Comparison of ENCODE assay signal across 12 cellular contexts in genomic region chr16:56965939-56966515, GRCh38. TPM values are rescaled to one million over a fixed set of nuclear protein-coding genes. Genes with fewer than 3 reads are reported as not detected.
A peak's percentile ranks its signal among the peaks of the same experiment; 100 is the strongest.
DNase-seq lines count a peak whose midpoint lies in the region; ATAC-seq, FAIRE-seq and TF ChIP-seq lines count a peak whose summit lies in the region.
"Had no signal": no experiment of that assay in that cellular context is flagged by ENCODE, and none has a peak within 500 bp of the region (broad histone marks: within the 10 kb centered on the region; RNA-seq: fewer than 3 reads in every experiment).

No MANE protein-coding gene starts in this region.

- H3K9me3 ChIP-seq in heart left ventricle (no peaks in the 10 kb centered on the region), HepG2 (ENCODE audit: low read length) (no peaks in the 10 kb centered on the region), subcutaneous abdominal adipose tissue (ENCODE audit: control insufficient read depth in 5 of 5, low read length in 5 of 5) (no peaks in the 10 kb centered on the region), testis (no peaks in the 10 kb centered on the region)

- H3K27me3 ChIP-seq in heart left ventricle (no peaks in the 10 kb centered on the region), HepG2 (ENCODE audit: control insufficient read depth in 1 of 2, insufficient read depth in 2 of 2, low read length in 2 of 2) (peaks cover 0 to 5% of the 10 kb centered on the region in 2 experiments; a peak in 1 of 5 replicates), subcutaneous abdominal adipose tissue (ENCODE audit: control insufficient read depth in 5 of 5, insufficient read depth in 4 of 5, low read length in 5 of 5) (no peaks in the 10 kb centered on the region), testis (no peaks in the 10 kb centered on the region)

- CTCF ChIA-PET in activated B cell treated with CpG ODN at 0.5 μM for 24 hours (lab: Charles Lee), result interaction anchor here (1.1 to 6.9 kb wide), 19 partner anchors 10 to 127 kb away, joined by 3 to 108 read pairs (median 7); partner anchors contain the start of genes CPNE2 and NLRC5
- CTCF ChIA-PET in HepG2 (lab: Yijun Ruan, JAX; ENCODE audit: low intra/inter-chr PET ratio, low total read pairs), result no interaction called here

- no peak overlapping the region for H3K4me2 ChIP-seq in HepG2 (ENCODE audit: low read depth, low read length)

- peak overlapping the region; percentile 2 for H3K4me3 Mint-ChIP-seq in activated B cell treated with CpG ODN at 0.5 μM for 24 hours
- H3K4me3 Mint-ChIP-seq: effector memory CD8-positive, alpha-beta T cell had no signal

- POLR2A ChIA-PET in activated B cell treated with CpG ODN at 0.5 μM for 24 hours (lab: Charles Lee) (interaction anchor here (0.6 to 12.4 kb wide), 18 partner anchors 8 to 220 kb away, joined by 3 to 233 read pairs (median 4); partner anchors contain the start of genes NLRC5, PSME3IP1 and RSPRY1), HepG2 (lab: Yijun Ruan, JAX) (interaction anchor here (2.8 kb wide), 1 partner anchor 23 kb away, joined by 12 read pairs; the partner anchor contains the start of gene NLRC5)

- in situ Hi-C loops in HepG2 (cut with HindIII; ENCODE audit: extremely low pct_ligation_motif_present, low pct_unique_long_range_greater_than_20kb), result no loop called here

- no peak for TF ChIP-seq CTCF in heart left ventricle (IDR thresholded peaks at IDR 0.05)
- TF ChIP-seq CTCF in activated B cell treated with CpG ODN at 0.5 μM for 24 hours (IDR thresholded peaks at IDR 0.05), result no peak
- TF ChIP-seq CTCF in HepG2 (CRISPR knock-in tag; IDR thresholded peaks at IDR 0.05), result no peak
- TF ChIP-seq CTCF in testis (IDR thresholded peaks at IDR 0.05), result no peak

- no peak overlapping the region for H2AFZ ChIP-seq in HepG2 (ENCODE audit: low read length)

- H3K27me3 Mint-ChIP-seq in activated B cell treated with CpG ODN at 0.5 μM for 24 hours, result no peaks in the 10 kb centered on the region
- H3K27me3 Mint-ChIP-seq: progenitor cell of endocrine pancreas had no signal

- no peaks in the 10 kb centered on the region for H3K9me3 Mint-ChIP-seq in activated B cell treated with CpG ODN at 0.5 μM for 24 hours
- H3K9me3 Mint-ChIP-seq: effector memory CD8-positive, alpha-beta T cell had no signal

- 38 to 69% (median 51%) methylated on average over 5 of the region's 5 CpGs for WGBS in heart left ventricle, 4 donors
- 86% methylated on average over 5 of the region's 5 CpGs for WGBS in HepG2 (ENCODE audit: low lambda C conversion rate)
- WGBS in testis, 2 donors, result 71 to 72% methylated on average over 5 of the region's 5 CpGs

- TF ChIP-seq POLR2A in heart left ventricle (IDR thresholded peaks at IDR 0.05) (no peak), HepG2 (IDR thresholded peaks at IDR 0.05; ENCODE audit: insufficient read depth in 1 of 2, low read depth in 2 of 2, low read length in 2 of 2) (no peak), testis (IDR thresholded peaks at IDR 0.05) (no peak)

- H3K4me1 Mint-ChIP-seq in activated B cell treated with CpG ODN at 0.5 μM for 24 hours, result peaks cover 35% of the 10 kb centered on the region

- H3K9ac ChIP-seq in HepG2 (ENCODE audit: insufficient read depth, low read depth, low read length) (no peak overlapping the region), subcutaneous abdominal adipose tissue (ENCODE audit: low read length in 5 of 5) (peak overlapping the region in 1 of 5 donors; percentile 27)

- H3K36me3 ChIP-seq in heart left ventricle (no peaks in the 10 kb centered on the region), HepG2 (replicated peaks in 1 of 2; ENCODE audit: control insufficient read depth in 1 of 2, insufficient read depth in 2 of 2, low read length in 2 of 2) (no peaks in the 10 kb centered on the region), subcutaneous abdominal adipose tissue (ENCODE audit: control insufficient read depth in 5 of 5, insufficient read depth in 5 of 5, low read length in 5 of 5) (no peaks in the 10 kb centered on the region), testis (ENCODE audit: low read depth, missing control alignments) (no peaks in the 10 kb centered on the region)

- H3K27ac Mint-ChIP-seq in activated B cell treated with CpG ODN at 0.5 μM for 24 hours, result peak overlapping the region; percentile 84

- H3K27ac ChIP-seq in heart left ventricle (peak overlapping the region in 9 of 12 donors; percentile 10 to 78 (median 37)), HepG2 (ENCODE audit: extremely low read length, insufficient read depth, low read length) (peak overlapping the region; percentile 48), subcutaneous abdominal adipose tissue (ENCODE audit: low read depth, low read length) (peak overlapping the region; percentile 62), testis (no peak overlapping the region)
- H3K27ac ChIP-seq: C4-2B had no signal

- no peak for TF ChIP-seq EP300 in HepG2 (IDR thresholded peaks at IDR 0.05; ENCODE audit: low read depth in 2 of 2, low read length in 2 of 2)
- no peak for TF ChIP-seq EP300 in HepG2 (CRISPR knock-in tag; IDR thresholded peaks at IDR 0.05; ENCODE audit: borderline replicate concordance)

- intact Hi-C loops in heart left ventricle (cut with DNase I) (loop anchor here in 4 of 10 donors (2.0 to 10.0 kb wide), 7 partner anchors 21 to 199 kb away; no protein-coding TSS in a partner anchor), Right ventricle myocardium inferior (cut with DNase I) (no loop called here), activated B cell treated with CpG ODN at 0.5 μM for 24 hours (cut with micrococcal nuclease) (loop anchor here (10.0 kb wide), 1 partner anchor 449 kb away; no protein-coding TSS in a partner anchor), HepG2 (cut with micrococcal nuclease; ENCODE audit: unreplicated experiment) (loop anchor here (2.0 kb wide), 1 partner anchor 21 kb away; no protein-coding TSS in a partner anchor), testis (cut with DNase I; ENCODE audit: low total_unique reads) (no loop called here)

- no peak for TF ChIP-seq RAD21 in HepG2 (CRISPR knock-in tag; IDR thresholded peaks at IDR 0.05)

- peaks cover 7 to 52% (median 30%) of the 10 kb centered on the region in 12 donors for H3K4me1 ChIP-seq in heart left ventricle
- peaks cover 71% of the 10 kb centered on the region for H3K4me1 ChIP-seq in HepG2 (ENCODE audit: insufficient read depth, low read length)
- H3K4me1 ChIP-seq in subcutaneous abdominal adipose tissue (ENCODE audit: control insufficient read depth in 5 of 5, insufficient read depth in 5 of 5, low read length in 5 of 5), result peaks cover 10 to 51% (median 38%) of the 10 kb centered on the region in 5 donors
- H3K4me1 ChIP-seq in testis, result peaks cover 9% of the 10 kb centered on the region

- no peaks in the 10 kb centered on the region for H4K20me1 ChIP-seq in HepG2 (ENCODE audit: insufficient read depth, low read length)

- FAIRE-seq in HepG2 (lab: Jason Lieb, UNC), result no peak

- H3K36me3 Mint-ChIP-seq in activated B cell treated with CpG ODN at 0.5 μM for 24 hours (ENCODE audit: low read depth), result no peaks in the 10 kb centered on the region

- ATAC-seq in heart left ventricle, result no peak
- no peak for ATAC-seq in Right ventricle myocardium inferior
- ATAC-seq in activated B cell treated with CpG ODN at 0.5 μM for 24 hours (ENCODE audit: low read depth), result no peak
- no peak for ATAC-seq in HepG2
- ATAC-seq: effector memory CD8-positive, alpha-beta T cell had no signal

- BruUV-seq in HepG2 (replicated peaks; lab: Mats Ljungman, UMichigan), result no TSS peak

- H3K4me3 ChIP-seq in heart left ventricle, result no peak overlapping the region
- H3K4me3 ChIP-seq in HepG2 (replicated peaks in 1 of 3; ENCODE audit: insufficient read depth in 1 of 3, low read depth in 2 of 3, low read length in 3 of 3), result no peak overlapping the region
- no peak overlapping the region for H3K4me3 ChIP-seq in subcutaneous abdominal adipose tissue (ENCODE audit: low read depth in 1 of 5, low read length in 5 of 5)
- no peak overlapping the region for H3K4me3 ChIP-seq in testis

- H3K79me2 ChIP-seq in HepG2 (ENCODE audit: insufficient read depth, low read length), result no peaks in the 10 kb centered on the region

- DNase-seq in heart left ventricle (no peak), Right ventricle myocardium inferior (ENCODE audit: missing footprints) (no peak), activated B cell treated with CpG ODN at 0.5 μM for 24 hours (no peak), HepG2 (ENCODE audit: low spot score) (no peak), AG08395 (ENCODE audit: low spot score) (no peak), NCI-H2107 treated with DMSO at 0.1 percent for 48 hours (lab: John Stamatoyannopoulos, UW; ENCODE audit: unreplicated experiment) (no peak), testis (no peak)
- DNase-seq: effector memory CD8-positive, alpha-beta T cell; NCI-H510A treated with DMSO at 0.1 percent for 48 hours had no signal

RNA-seq across cellular contexts. Expression of gene CETP, which starts 4.3 kb away (rescaled TPM):
- total RNA-seq in heart left ventricle, result 1 to 10 TPM in 2 of 9 donors, under 1 TPM in 5, not detected in 2; 0.23 to 3.1 (median 0.30) TPM
- under 1 TPM in 1 of 2 donors, not detected in 1; 0.32 TPM for polyA plus RNA-seq in heart left ventricle
- 0.32 TPM for total RNA-seq in Right ventricle myocardium inferior
- total RNA-seq in activated B cell treated with CpG ODN at 0.5 μM for 24 hours, result 1.0 and 1.4 TPM in 2 replicates
- total RNA-seq in HepG2 (2016; rRNA removed; fragmentation: Illumina TruSeq; extraction: Trizol), result 0.31 TPM in 1 of 2 replicates, not detected in the other
- not detected in 2 replicates for total RNA-seq in HepG2 (2016; cell fraction: cytosol; rRNA removed; fragmentation: Illumina TruSeq; extraction: Trizol; ENCODE audit: low read depth)
- total RNA-seq in HepG2 (2016; cell fraction: insoluble cytoplasmic fraction; rRNA removed; fragmentation: Illumina TruSeq; extraction: Trizol), result 0.17 TPM in 1 of 2 replicates, not detected in the other
- 0.14 and 0.25 TPM in 2 replicates for total RNA-seq in HepG2 (2016; cell fraction: membrane; rRNA removed; fragmentation: Illumina TruSeq; extraction: Trizol)
- 0.28 TPM in 2 replicates for total RNA-seq in HepG2 (2016; cell fraction: nucleus; rRNA removed; fragmentation: Illumina TruSeq; extraction: Trizol)
- 9.8 and 15.7 TPM in 2 replicates for polyA plus RNA-seq in HepG2 (2011; rRNA removed)
- polyA plus RNA-seq in HepG2 (2011; cell fraction: cytosol; rRNA removed), result 7.5 and 11.8 TPM in 2 replicates
- polyA plus RNA-seq in HepG2 (2011; cell fraction: nucleus; rRNA removed), result 8.6 and 9.0 TPM in 2 replicates
- 1.5 and 3.1 TPM in 2 replicates for polyA plus RNA-seq in HepG2 (2012)
- 0.25 and 0.33 TPM in 2 replicates for polyA plus RNA-seq in HepG2 (2016; cell fraction: cytosol; fragmentation: Illumina TruSeq; extraction: Trizol; ENCODE audit: low read depth)
- polyA plus RNA-seq in HepG2 (2016; cell fraction: insoluble cytoplasmic fraction; fragmentation: Illumina TruSeq; extraction: Trizol; ENCODE audit: low read depth), result 0.32 and 0.36 TPM in 2 replicates
- polyA plus RNA-seq in HepG2 (2016; cell fraction: membrane; fragmentation: Illumina TruSeq; extraction: Trizol; ENCODE audit: low read depth), result 0.11 and 0.17 TPM in 2 replicates
- polyA plus RNA-seq in HepG2 (2016; cell fraction: nucleus; fragmentation: Illumina TruSeq; extraction: Trizol; ENCODE audit: insufficient read depth, low read depth), result 0.56 and 0.62 TPM in 2 replicates
- 0.07 and 7.1 TPM in 2 replicates for polyA minus RNA-seq in HepG2 (2011; rRNA and poly(A)+ RNA removed; ENCODE audit: low replicate concordance)
- 2.1 and 4.2 TPM in 2 replicates for polyA minus RNA-seq in HepG2 (2011; cell fraction: cytosol; rRNA and poly(A)+ RNA removed)
- 1.5 and 2.5 TPM in 2 replicates for polyA minus RNA-seq in HepG2 (2011; cell fraction: nucleus; rRNA and poly(A)+ RNA removed)
- under 1 TPM; 0.24 to 0.50 TPM for total RNA-seq in testis
- polyA plus RNA-seq in testis (ENCODE audit: insufficient read depth, low read depth, low replicate concordance), result 0.69 TPM
- total RNA-seq: progenitor cell of endocrine pancreas had no signal

RNA-seq across cellular contexts. Expression of gene NLRC5, which starts 23.3 kb away (rescaled TPM):
- total RNA-seq in heart left ventricle (10 to 100 TPM in 4 of 9 donors, 1 to 10 TPM in 5; 5.8 to 98.6 (median 9.9) TPM), Right ventricle myocardium inferior (8.6 TPM), activated B cell treated with CpG ODN at 0.5 μM for 24 hours (296 and 372 TPM in 2 replicates), HepG2 (2016; rRNA removed; fragmentation: Illumina TruSeq; extraction: Trizol) (3.1 and 6.3 TPM in 2 replicates), testis (10 to 100 TPM; 12.0 to 14.9 TPM)
- polyA plus RNA-seq in heart left ventricle (10 to 100 TPM in 1 of 2 donors, 1 to 10 TPM in 1; 6.8 to 11.8 TPM), HepG2 (2011; rRNA removed) (12.7 and 15.7 TPM in 2 replicates), testis (ENCODE audit: insufficient read depth, low read depth, low replicate concordance) (10.3 TPM)
- total RNA-seq in HepG2 (2016; cell fraction: cytosol; rRNA removed; fragmentation: Illumina TruSeq; extraction: Trizol; ENCODE audit: low read depth), result 1.8 and 4.8 TPM in 2 replicates
- total RNA-seq in HepG2 (2016; cell fraction: insoluble cytoplasmic fraction; rRNA removed; fragmentation: Illumina TruSeq; extraction: Trizol), result 3.7 and 4.8 TPM in 2 replicates
- total RNA-seq in HepG2 (2016; cell fraction: membrane; rRNA removed; fragmentation: Illumina TruSeq; extraction: Trizol), result 2.8 and 2.9 TPM in 2 replicates
- total RNA-seq in HepG2 (2016; cell fraction: nucleus; rRNA removed; fragmentation: Illumina TruSeq; extraction: Trizol), result 12.6 and 13.0 TPM in 2 replicates
- polyA plus RNA-seq in HepG2 (2011; cell fraction: cytosol; rRNA removed), result 4.5 and 4.8 TPM in 2 replicates
- polyA plus RNA-seq in HepG2 (2011; cell fraction: nucleus; rRNA removed), result 114 and 130 TPM in 2 replicates
- 3.8 and 11.3 TPM in 2 replicates for polyA plus RNA-seq in HepG2 (2012)
- 0.85 and 0.96 TPM in 2 replicates for polyA plus RNA-seq in HepG2 (2016; cell fraction: cytosol; fragmentation: Illumina TruSeq; extraction: Trizol; ENCODE audit: low read depth)
- polyA plus RNA-seq in HepG2 (2016; cell fraction: insoluble cytoplasmic fraction; fragmentation: Illumina TruSeq; extraction: Trizol; ENCODE audit: low read depth), result 3.1 and 3.4 TPM in 2 replicates
- 2.0 and 2.8 TPM in 2 replicates for polyA plus RNA-seq in HepG2 (2016; cell fraction: membrane; fragmentation: Illumina TruSeq; extraction: Trizol; ENCODE audit: low read depth)
- polyA plus RNA-seq in HepG2 (2016; cell fraction: nucleus; fragmentation: Illumina TruSeq; extraction: Trizol; ENCODE audit: insufficient read depth, low read depth), result 16.8 and 24.4 TPM in 2 replicates
- polyA minus RNA-seq in HepG2 (2011; rRNA and poly(A)+ RNA removed; ENCODE audit: low replicate concordance), result 21.4 and 102 TPM in 2 replicates
- 4.4 and 4.9 TPM in 2 replicates for polyA minus RNA-seq in HepG2 (2011; cell fraction: cytosol; rRNA and poly(A)+ RNA removed)
- polyA minus RNA-seq in HepG2 (2011; cell fraction: nucleus; rRNA and poly(A)+ RNA removed), result 33.9 and 46.2 TPM in 2 replicates
- total RNA-seq: progenitor cell of endocrine pancreas had no signal

RNA-seq across cellular contexts. Expression of gene HERPUD1, which starts 34.1 kb away (rescaled TPM):
- 100 to 1,000 TPM in 8 of 9 donors, 10 to 100 TPM in 1; 86.9 to 197 (median 117) TPM for total RNA-seq in heart left ventricle
- polyA plus RNA-seq in heart left ventricle, result 100 to 1,000 TPM in 1 of 2 donors, 10 to 100 TPM in 1; 41.4 to 226 TPM
- total RNA-seq in Right ventricle myocardium inferior, result 114 TPM
- 766 and 820 TPM in 2 replicates for total RNA-seq in activated B cell treated with CpG ODN at 0.5 μM for 24 hours
- total RNA-seq in HepG2 (2016; rRNA removed; fragmentation: Illumina TruSeq; extraction: Trizol), result 65.3 and 96.2 TPM in 2 replicates
- 30.1 and 30.9 TPM in 2 replicates for total RNA-seq in HepG2 (2016; cell fraction: cytosol; rRNA removed; fragmentation: Illumina TruSeq; extraction: Trizol; ENCODE audit: low read depth)
- 63.9 and 93.3 TPM in 2 replicates for total RNA-seq in HepG2 (2016; cell fraction: insoluble cytoplasmic fraction; rRNA removed; fragmentation: Illumina TruSeq; extraction: Trizol)
- total RNA-seq in HepG2 (2016; cell fraction: membrane; rRNA removed; fragmentation: Illumina TruSeq; extraction: Trizol), result 64.8 and 86.4 TPM in 2 replicates
- 133 and 155 TPM in 2 replicates for total RNA-seq in HepG2 (2016; cell fraction: nucleus; rRNA removed; fragmentation: Illumina TruSeq; extraction: Trizol)
- polyA plus RNA-seq in HepG2 (2011; rRNA removed), result 311 and 323 TPM in 2 replicates
- polyA plus RNA-seq in HepG2 (2011; cell fraction: cytosol; rRNA removed), result 179 and 230 TPM in 2 replicates
- 192 and 208 TPM in 2 replicates for polyA plus RNA-seq in HepG2 (2011; cell fraction: nucleus; rRNA removed)
- polyA plus RNA-seq in HepG2 (2012), result 165 and 190 TPM in 2 replicates
- polyA plus RNA-seq in HepG2 (2016; cell fraction: cytosol; fragmentation: Illumina TruSeq; extraction: Trizol; ENCODE audit: low read depth), result 33.0 and 44.6 TPM in 2 replicates
- 80.1 and 93.2 TPM in 2 replicates for polyA plus RNA-seq in HepG2 (2016; cell fraction: insoluble cytoplasmic fraction; fragmentation: Illumina TruSeq; extraction: Trizol; ENCODE audit: low read depth)
- 58.1 and 78.2 TPM in 2 replicates for polyA plus RNA-seq in HepG2 (2016; cell fraction: membrane; fragmentation: Illumina TruSeq; extraction: Trizol; ENCODE audit: low read depth)
- polyA plus RNA-seq in HepG2 (2016; cell fraction: nucleus; fragmentation: Illumina TruSeq; extraction: Trizol; ENCODE audit: insufficient read depth, low read depth), result 216 and 231 TPM in 2 replicates
- polyA minus RNA-seq in HepG2 (2011; rRNA and poly(A)+ RNA removed; ENCODE audit: low replicate concordance), result 206 and 472 TPM in 2 replicates
- 126 and 139 TPM in 2 replicates for polyA minus RNA-seq in HepG2 (2011; cell fraction: cytosol; rRNA and poly(A)+ RNA removed)
- polyA minus RNA-seq in HepG2 (2011; cell fraction: nucleus; rRNA and poly(A)+ RNA removed), result 287 and 365 TPM in 2 replicates
- 10 to 100 TPM; 68.0 to 90.8 TPM for total RNA-seq in testis
- polyA plus RNA-seq in testis (ENCODE audit: insufficient read depth, low read depth, low replicate concordance), result 88.9 TPM

Comparison
In these comparisons a context has a peak if more than half of its experiments do, and no peak if none do; other contexts are left out.
1. H3K27ac ChIP-seq: peak in heart left ventricle (9 of 12), HepG2 (single experiment) and subcutaneous abdominal adipose tissue (single experiment); none in testis (0 of 2).
2. intact Hi-C loops: an anchor here in activated B cell treated with CpG ODN at 0.5 μM for 24 hours (10.0 kb wide) and HepG2 (2.0 kb wide); none called in Right ventricle myocardium inferior and testis.